ENCODE assay signal across 21 cellular contexts in the genomic region with DNA sequence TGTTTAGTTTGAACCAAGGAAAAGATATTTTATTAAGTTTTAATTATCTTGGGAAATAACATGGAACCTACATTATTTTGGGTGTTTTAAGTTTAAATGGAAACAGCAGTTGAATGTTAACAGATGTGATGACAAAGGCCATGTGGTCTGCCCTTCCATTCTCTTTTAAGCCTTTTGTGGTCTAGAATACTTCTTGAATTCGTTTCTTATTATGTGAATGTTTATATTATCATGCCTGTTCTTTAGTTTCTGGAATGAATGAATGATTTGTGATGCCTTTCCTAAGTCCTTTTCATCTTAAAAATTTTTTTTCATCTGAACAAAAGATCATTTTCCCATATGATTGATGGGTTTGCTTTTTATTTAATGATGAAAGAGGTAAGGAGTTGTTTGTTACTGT. TPM values are rescaled to one million over a fixed set of nuclear protein-coding genes. Genes with fewer than 3 reads are reported as not detected.
DNase-seq lines count a peak whose midpoint lies in the region; ATAC-seq and TF ChIP-seq lines count a peak whose summit lies in the region.
"Had no signal": no experiment of that assay in that cellular context is flagged by ENCODE, and none has a peak within 500 bp of the region (broad histone marks: within the 10 kb centered on the region; RNA-seq: fewer than 3 reads in every experiment).

No MANE protein-coding gene starts in this region.

- H3K36me3 Mint-ChIP-seq in CD8-positive, alpha-beta T cell, result peaks cover 51% of the 10 kb centered on the region
- H3K36me3 Mint-ChIP-seq in glutamatergic neuron (ENCODE audit: unreplicated experiment), result peaks cover 9% of the 10 kb centered on the region

- H3K4me1 Mint-ChIP-seq in CD8-positive, alpha-beta T cell (ENCODE audit: low read depth), result peaks cover 68% of the 10 kb centered on the region
- H3K4me1 Mint-ChIP-seq in glutamatergic neuron (ENCODE audit: low read depth, unreplicated experiment), result peaks cover 19% of the 10 kb centered on the region

- no peaks in the 10 kb centered on the region for H3K27me3 ChIP-seq in CD8-positive, alpha-beta T cell (ENCODE audit: insufficient read depth, low read length)
- H3K27me3 ChIP-seq in adipocyte (replicated peaks; ENCODE audit: control insufficient read depth, insufficient read depth, low read length) (no peaks in the 10 kb centered on the region), tibial artery (no peaks in the 10 kb centered on the region)
- H3K27me3 ChIP-seq: BE2C, SJSA1 had no signal

- peaks cover 15% of the 10 kb centered on the region for H3K36me3 ChIP-seq in CD8-positive, alpha-beta T cell (ENCODE audit: insufficient read depth, low read length)
- peaks cover 30% of the 10 kb centered on the region for H3K36me3 ChIP-seq in adipocyte (ENCODE audit: control insufficient read depth, insufficient read depth, low read length, severe bottlenecking)
- peaks cover 10 to 35% (median 35%) of the 10 kb centered on the region in 3 donors for H3K36me3 ChIP-seq in tibial artery
- H3K36me3 ChIP-seq: BE2C had no signal

- peaks cover under 1% of the 10 kb centered on the region for H3K9me3 ChIP-seq in CD8-positive, alpha-beta T cell (ENCODE audit: low read length)
- H3K9me3 ChIP-seq in adipocyte (ENCODE audit: control insufficient read depth, low read length) (peaks cover 11% of the 10 kb centered on the region), tibial artery (peaks cover 0 to 8% (median under 1%) of the 10 kb centered on the region in 3 donors)
- H3K9me3 ChIP-seq: BE2C, SJSA1 had no signal

- intact Hi-C loops in CD8-positive, alpha-beta T cell (cut with DNase I, micrococcal nuclease), result no loop called here
- intact Hi-C loops in tibial artery (cut with DNase I; ENCODE audit: low total_unique reads), result no loop called here

- no peak for TF ChIP-seq CTCF in CD8-positive, alpha-beta T cell (IDR thresholded peaks at IDR 0.05)
- TF ChIP-seq CTCF in glutamatergic neuron (IDR thresholded peaks at IDR 0.05; ENCODE audit: partially characterized antibody, unreplicated experiment), result no peak
- no peak for TF ChIP-seq CTCF in tibial artery (IDR thresholded peaks at IDR 0.05)

- no peak overlapping the region for H3K4me3 ChIP-seq in CD8-positive, alpha-beta T cell (ENCODE audit: low read depth, low read length)
- H3K4me3 ChIP-seq in adipocyte (ENCODE audit: low read length), result no peak overlapping the region
- no peak overlapping the region for H3K4me3 ChIP-seq in tibial artery
- H3K4me3 ChIP-seq: GM23338, SJSA1 had no signal

- no peak overlapping the region for H3K4me3 Mint-ChIP-seq in CD8-positive, alpha-beta T cell
- H3K4me3 Mint-ChIP-seq in glutamatergic neuron (ENCODE audit: unreplicated experiment), result no peak overlapping the region
- H3K4me3 Mint-ChIP-seq: GM23338, memory B cell, T-helper 17 cell had no signal

- H3K4me1 ChIP-seq in CD8-positive, alpha-beta T cell (ENCODE audit: insufficient read depth, low read length), result peaks cover 58% of the 10 kb centered on the region
- H3K4me1 ChIP-seq in adipocyte (ENCODE audit: control insufficient read depth, insufficient read depth, low read length) (peaks cover 29% of the 10 kb centered on the region), tibial artery (peaks cover 0 to 26% (median 19%) of the 10 kb centered on the region in 4 donors)
- H3K4me1 ChIP-seq: BE2C had no signal

- H3K27me3 Mint-ChIP-seq in CD8-positive, alpha-beta T cell (ENCODE audit: low read depth), result no peaks in the 10 kb centered on the region
- peaks cover 5% of the 10 kb centered on the region for H3K27me3 Mint-ChIP-seq in glutamatergic neuron (ENCODE audit: unreplicated experiment)
- H3K27me3 Mint-ChIP-seq: memory B cell, T-helper 17 cell had no signal

- POLR2A ChIA-PET in CD8-positive, alpha-beta T cell (lab: Charles Lee), result interaction anchor here (0.5 kb wide), 1 partner anchor 104 kb away, joined by 3 read pairs; no protein-coding TSS in a partner anchor

- peaks cover 9% of the 10 kb centered on the region for H3K9me3 Mint-ChIP-seq in CD8-positive, alpha-beta T cell
- peaks cover 2% of the 10 kb centered on the region for H3K9me3 Mint-ChIP-seq in glutamatergic neuron (ENCODE audit: unreplicated experiment)

- H3K27ac Mint-ChIP-seq in CD8-positive, alpha-beta T cell, result peak overlapping the region; percentile 74
- H3K27ac Mint-ChIP-seq in glutamatergic neuron (ENCODE audit: unreplicated experiment), result peak overlapping the region; percentile 43
- H3K27ac Mint-ChIP-seq: GM23338, memory B cell had no signal

- CTCF ChIA-PET in CD8-positive, alpha-beta T cell (lab: Charles Lee), result no interaction called here

- no peak for ATAC-seq in CD8-positive, alpha-beta T cell
- ATAC-seq in HG02938 (IDR thresholded peaks at IDR 0.05; ENCODE audit: unreplicated experiment), result no peak
- ATAC-seq: T-helper 17 cell had no signal

- H3K9ac ChIP-seq in adipocyte (ENCODE audit: low read length), result no peak overlapping the region

- no peak overlapping the region for H3K27ac ChIP-seq in CD8-positive, alpha-beta T cell (ENCODE audit: low read depth, low read length)
- no peak overlapping the region for H3K27ac ChIP-seq in tibial artery

- no peak for DNase-seq in CD8-positive, alpha-beta T cell
- peak; percentile 59 for DNase-seq in HCEC 1CT
- peak; percentile 57 for DNase-seq in adipocyte (ENCODE audit: low read depth)
- DNase-seq in glutamatergic neuron, result no peak
- no peak for DNase-seq in OCI-M1 (lab: John Stamatoyannopoulos, UW)
- DNase-seq in NCI-H1417 (lab: John Stamatoyannopoulos, UW), result no peak
- DNase-seq in tibial artery, result no peak
- DNase-seq: activated CD4-positive, CD25-positive, alpha-beta regulatory T cell; amygdala; BE2C; effector memory CD4-positive, alpha-beta T cell; hypothalamus; kidney; NCI-H1694; NCI-H82; stimulated activated CD4-positive, alpha-beta T cell treated with anti-CD3 and anti-CD28 coated beads, Interleukin-4, amount 100 ng/mL, for 24 hours; T-helper 17 cell had no signal

RNA-seq across cellular contexts. Expression of a gene that starts 44.6 kb away (rescaled TPM):
- total RNA-seq in CD8-positive, alpha-beta T cell, result 100 to 1,000 TPM; 280 to 281 TPM
- 21.3 TPM for total RNA-seq in glutamatergic neuron (ENCODE audit: unreplicated experiment)

Comparison
In these comparisons a context has a peak if more than half of its experiments do, and no peak if none do; other contexts are left out.
1. DNase-seq: peak in HCEC 1CT (single experiment) and adipocyte (single experiment); none in CD8-positive, alpha-beta T cell (0 of 7), glutamatergic neuron (single experiment), OCI-M1 (single experiment), NCI-H1417 (0 of 3) and tibial artery (0 of 2).
2. RNA of a gene that starts 44.6 kb away (total RNA-seq): 280 to 281 TPM in CD8-positive, alpha-beta T cell; 21.3 TPM in glutamatergic neuron (single experiment); every median in the first group is over 10 times any median in the second.